Comparison of ENCODE assay signal across 8 cellular contexts in the genomic region with DNA sequence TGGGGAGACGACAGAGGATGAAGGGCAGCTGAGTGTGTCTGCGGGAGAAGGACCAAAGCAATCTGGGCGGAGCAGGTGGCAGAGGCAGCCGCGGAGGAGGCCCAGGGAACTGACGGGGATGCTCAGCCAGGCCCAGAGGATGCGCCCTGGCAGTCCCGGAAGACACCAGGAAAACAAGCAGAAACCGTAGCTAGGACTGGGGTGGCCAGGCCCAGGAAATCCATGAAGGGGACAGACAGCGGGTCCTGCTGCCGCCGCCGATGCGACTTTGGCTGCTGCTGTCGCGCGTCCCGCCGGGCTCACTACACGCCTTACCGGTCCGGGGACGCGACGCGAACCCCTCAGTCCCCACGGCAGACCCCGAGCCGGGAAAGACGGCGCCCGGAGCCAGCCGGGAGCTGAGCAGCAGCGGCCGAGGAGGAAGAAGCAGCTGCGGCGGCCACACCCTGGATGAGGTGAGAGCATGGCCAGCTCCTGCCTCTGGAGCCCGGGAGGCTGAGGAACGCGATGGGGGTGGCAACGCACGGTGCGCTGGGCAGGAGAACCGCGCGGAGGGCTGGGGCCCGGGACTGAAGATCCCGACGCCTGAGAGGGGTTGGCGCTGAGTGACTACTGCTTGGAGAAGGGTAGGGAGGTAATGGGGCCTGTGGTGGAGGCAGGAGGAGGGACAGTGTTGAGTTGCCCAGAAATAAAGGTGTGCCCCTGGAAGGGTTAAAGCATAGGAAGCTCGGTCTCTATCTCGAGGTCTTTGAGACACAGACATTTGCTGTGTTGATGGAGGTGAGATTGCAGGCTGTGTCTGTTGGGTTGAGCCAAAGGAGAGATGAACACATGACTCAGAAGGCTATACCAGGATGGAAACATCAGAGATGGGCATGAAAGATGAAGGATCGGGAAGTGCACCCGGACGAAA. TPM values are rescaled to one million over a fixed set of nuclear protein-coding genes. Genes with fewer than 3 reads are reported as not detected.
DNase-seq lines count a peak whose midpoint lies in the region; ATAC-seq, FAIRE-seq and TF ChIP-seq lines count a peak whose summit lies in the region.
"Not testable (repeated sequence)": the region's sequence is repeated elsewhere in the genome, so short reads cannot be mapped to it uniquely, and the experiment has no call there.

No MANE protein-coding gene starts in this region.

- not testable (repeated sequence) for TF ChIP-seq CTCF in CD14-positive monocyte (IDR thresholded peaks at IDR 0.05); astrocyte (IDR thresholded peaks at IDR 0.05; ENCODE audit: insufficient read depth, low read depth, low read length); esophagus squamous epithelium (IDR thresholded peaks at IDR 0.05)

- H3K9ac ChIP-seq in astrocyte (ENCODE audit: low read length); neuronal stem cell (ENCODE audit: low read depth, low read length, poor library complexity): not testable (repeated sequence)

- not testable (repeated sequence) for H2BK120ac ChIP-seq in neuronal stem cell (ENCODE audit: low read depth, low read length)

- not testable (repeated sequence) for H3K79me2 ChIP-seq in astrocyte (ENCODE audit: insufficient read depth, low read length)

- not testable (repeated sequence) for H3K36me3 Mint-ChIP-seq in CD14-positive monocyte; activated CD4-positive, alpha-beta T cell treated with anti-CD3 and anti-CD28 coated beads for 36 hours (ENCODE audit: low read depth); astrocyte (ENCODE audit: low read depth, unreplicated experiment)

- not testable (repeated sequence) for H3K4me1 ChIP-seq in astrocyte (ENCODE audit: insufficient read depth, low read length); esophagus squamous epithelium; neuronal stem cell (ENCODE audit: control insufficient read depth in 2 of 2, insufficient read depth in 1 of 2, low read depth in 1 of 2, low read length in 2 of 2)

- DNase-seq in CD14-positive monocyte (ENCODE audit: low spot score) = peak; percentile 26
- DNase-seq in MG63 = peak; percentile 6
- DNase-seq in activated CD4-positive, alpha-beta T cell treated with anti-CD3 and anti-CD28 coated beads for 36 hours; astrocyte (ENCODE audit: low read depth); esophagus squamous epithelium (lab: John Stamatoyannopoulos, UW); neuronal stem cell (ENCODE audit: low spot score); stimulated activated naive CD8-positive, alpha-beta T cell treated with anti-CD3 and anti-CD28 coated beads, Interleukin-15, Interleukin-2, amounts not matched to agents 100 U/mL and 50 U/mL, for 24 hours: not testable (repeated sequence)
- peak; percentile 33 for DNase-seq in islet precursor cell

- H2BK5ac ChIP-seq in neuronal stem cell (ENCODE audit: low read length) = not testable (repeated sequence)

- H3K4ac ChIP-seq in neuronal stem cell (ENCODE audit: low read length) = not testable (repeated sequence)

- H2AFZ ChIP-seq in astrocyte (ENCODE audit: low read depth, low read length) = peak overlapping the region; percentile 66
- H2AFZ ChIP-seq in neuronal stem cell (ENCODE audit: low read length) = peak overlapping the region; percentile 71

- not testable (repeated sequence) for H3K4me1 Mint-ChIP-seq in CD14-positive monocyte; activated CD4-positive, alpha-beta T cell treated with anti-CD3 and anti-CD28 coated beads for 36 hours; astrocyte (ENCODE audit: low read depth, unreplicated experiment)

- H3K27me3 ChIP-seq in MG63; astrocyte (ENCODE audit: insufficient read depth, low read length); esophagus squamous epithelium; neuronal stem cell (ENCODE audit: control insufficient read depth in 3 of 3, insufficient read depth in 3 of 3, low read depth in 1 of 3, low read length in 3 of 3): not testable (repeated sequence)

- H3K4me2 ChIP-seq in astrocyte (ENCODE audit: low read length) (peak overlapping the region; percentile 71), neuronal stem cell (ENCODE audit: insufficient read depth, low read length, poor library complexity, severe bottlenecking) (peak overlapping the region; percentile 25)

- not testable (repeated sequence) for TF ChIP-seq POLR2A in esophagus squamous epithelium (IDR thresholded peaks at IDR 0.05)

- peaks cover 3 to 19% (median 13%) of the 10 kb centered on the region in 3 donors for H3K27me3 Mint-ChIP-seq in CD14-positive monocyte (ENCODE audit: low read depth in 3 of 3)
- H3K27me3 Mint-ChIP-seq in activated CD4-positive, alpha-beta T cell treated with anti-CD3 and anti-CD28 coated beads for 36 hours; astrocyte (ENCODE audit: low read depth, unreplicated experiment): not testable (repeated sequence)

- H3K18ac ChIP-seq in neuronal stem cell (ENCODE audit: low read length) = not testable (repeated sequence)

- H3K9me3 ChIP-seq in MG63; astrocyte (ENCODE audit: insufficient read depth, low read depth, low read length); esophagus squamous epithelium; neuronal stem cell (replicated peaks in 1 of 2; ENCODE audit: control insufficient read depth in 2 of 2, insufficient read depth in 1 of 2, low read depth in 1 of 2, low read length in 2 of 2): not testable (repeated sequence)

- FAIRE-seq in astrocyte (lab: Jason Lieb, UNC) = not testable (repeated sequence)

- H3K36me3 ChIP-seq in MG63; astrocyte (ENCODE audit: insufficient read depth, low read length); esophagus squamous epithelium; neuronal stem cell (replicated peaks in 1 of 2; ENCODE audit: control insufficient read depth in 2 of 2, insufficient read depth in 2 of 2, low read length in 2 of 2): not testable (repeated sequence)

- H3K27ac ChIP-seq in astrocyte (ENCODE audit: low read depth, low read length); esophagus squamous epithelium; neuronal stem cell (replicated peaks; ENCODE audit: low read length): not testable (repeated sequence)

- H3K4me3 Mint-ChIP-seq in CD14-positive monocyte (peak overlapping the region; percentile 34 to 79), astrocyte (ENCODE audit: unreplicated experiment) (peak overlapping the region; percentile 72)
- peak overlapping the region; percentile 30 for H3K4me3 Mint-ChIP-seq in activated CD4-positive, alpha-beta T cell treated with anti-CD3 and anti-CD28 coated beads for 36 hours

- not testable (repeated sequence) for H3K79me1 ChIP-seq in neuronal stem cell (ENCODE audit: low read depth, low read length)

- not testable (repeated sequence) for H4K8ac ChIP-seq in neuronal stem cell (ENCODE audit: low read depth, low read length)

- peak; percentile 53 for ATAC-seq in activated CD4-positive, alpha-beta T cell treated with anti-CD3 and anti-CD28 coated beads for 36 hours
- ATAC-seq in stimulated activated naive CD8-positive, alpha-beta T cell treated with anti-CD3 and anti-CD28 coated beads, Interleukin-15, Interleukin-2, amounts not matched to agents 100 U/mL and 50 U/mL, for 24 hours = peak; percentile 71

- 18 to 29% methylated on average over 2 to 18 of the region's 55 CpGs for WGBS in esophagus squamous epithelium, 2 donors
- no CpG with 5 or more reads among the region's 55 CpGs for WGBS in neuronal stem cell (ENCODE audit: extremely low coverage in 2 of 2, insufficient read length in 2 of 2, insufficient replicate concordance in 1 of 2), 2 donors

- POLR2A ChIA-PET in activated CD4-positive, alpha-beta T cell treated with anti-CD3 and anti-CD28 coated beads for 36 hours (lab: Charles Lee) = not testable (repeated sequence)

- H3K4me3 ChIP-seq in MG63 (peak overlapping the region; percentile 26; the same call in 1 of the 2 replicates), astrocyte (ENCODE audit: insufficient read depth, low read depth, low read length) (peak overlapping the region; percentile 23), esophagus squamous epithelium (peak overlapping the region in 3 of 4 donors; percentile 34 to 57 (median 36)), neuronal stem cell (ENCODE audit: low read length in 2 of 2) (peak overlapping the region in 1 of 2 donors; percentile 66)

- not testable (repeated sequence) for H3K27ac Mint-ChIP-seq in CD14-positive monocyte; activated CD4-positive, alpha-beta T cell treated with anti-CD3 and anti-CD28 coated beads for 36 hours; astrocyte (ENCODE audit: unreplicated experiment)

- not testable (repeated sequence) for H4K20me1 ChIP-seq in astrocyte (ENCODE audit: insufficient read depth, low read length)

- CTCF ChIA-PET in activated CD4-positive, alpha-beta T cell treated with anti-CD3 and anti-CD28 coated beads for 36 hours (lab: Charles Lee) = not testable (repeated sequence)

- H3K14ac ChIP-seq in neuronal stem cell (ENCODE audit: low read length) = not testable (repeated sequence)

- not testable (repeated sequence) for H3K23ac ChIP-seq in neuronal stem cell (ENCODE audit: low read depth, low read length, poor library complexity)

- intact Hi-C loops in CD14-positive monocyte (cut with micrococcal nuclease); activated CD4-positive, alpha-beta T cell treated with anti-CD3 and anti-CD28 coated beads for 36 hours (cut with DNase I, micrococcal nuclease); esophagus squamous epithelium (cut with DNase I): not testable (repeated sequence)

- H2BK15ac ChIP-seq in neuronal stem cell (ENCODE audit: low read length) = not testable (repeated sequence)

- not testable (repeated sequence) for H2BK12ac ChIP-seq in neuronal stem cell (ENCODE audit: low read length)

- H2AK5ac ChIP-seq in neuronal stem cell (ENCODE audit: low read depth, low read length) = not testable (repeated sequence)

- not testable (repeated sequence) for H3K9me3 Mint-ChIP-seq in CD14-positive monocyte; activated CD4-positive, alpha-beta T cell treated with anti-CD3 and anti-CD28 coated beads for 36 hours (ENCODE audit: low read depth); astrocyte (ENCODE audit: unreplicated experiment)

- not testable (repeated sequence) for H4K91ac ChIP-seq in neuronal stem cell (ENCODE audit: low read depth, low read length, poor library complexity)

RNA-seq across cellular contexts. Expression of a gene that starts 20.8 kb away (rescaled TPM):
- polyA plus RNA-seq in CD14-positive monocyte = 10 to 100 TPM; 18.9 to 23.5 TPM
- 9.9 and 14.8 TPM in 2 replicates for total RNA-seq in MG63 (2014; rRNA removed; shearing (Covaris generic); ENCODE audit: low replicate concordance)
- total RNA-seq in activated CD4-positive, alpha-beta T cell treated with anti-CD3 and anti-CD28 coated beads for 36 hours = 10 to 100 TPM; 19.7 to 20.4 TPM
- 45.9 and 48.6 TPM in 2 replicates for total RNA-seq in astrocyte
- total RNA-seq in esophagus squamous epithelium = 10 to 100 TPM in 3 of 4 donors, 1 to 10 TPM in 1; 9.4 to 20.0 (median 15.1) TPM
- 13.2 TPM for polyA plus RNA-seq in neuronal stem cell (2013, experiment 1 of 2)
- polyA plus RNA-seq in neuronal stem cell (2013, experiment 2 of 2) = 13.4 TPM
